8 cellular contexts compared by ENCODE assay signal in the genomic region with DNA sequence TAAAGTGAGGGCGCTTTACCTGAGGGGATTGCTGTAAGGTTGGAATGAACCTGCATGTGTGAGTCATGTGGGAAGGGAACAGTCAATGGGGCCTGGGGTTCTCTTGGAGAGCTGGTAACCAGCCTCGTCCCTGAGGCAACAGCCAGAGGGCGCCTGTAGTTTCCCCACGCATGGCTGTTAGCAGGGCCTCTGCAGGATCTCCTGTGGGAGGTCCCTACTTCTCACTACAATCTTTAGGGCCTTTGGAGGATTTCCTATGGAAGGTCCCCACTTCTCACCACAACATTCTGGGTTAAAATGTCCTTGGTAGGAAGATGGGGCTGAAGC. TPM values are rescaled to one million over a fixed set of nuclear protein-coding genes. Genes with fewer than 3 reads are reported as not detected.
DNase-seq lines count a peak whose midpoint lies in the region; ATAC-seq and TF ChIP-seq lines count a peak whose summit lies in the region.
"Not testable (repeated sequence)": the region's sequence is repeated elsewhere in the genome, so short reads cannot be mapped to it uniquely, and the experiment has no call there.

No MANE protein-coding gene starts in this region.

- intact Hi-C loops in CD14-positive monocyte (cut with micrococcal nuclease), result not testable (repeated sequence)

- peak; percentile 20 for ATAC-seq in HG03354 (IDR thresholded peaks at IDR 0.05; ENCODE audit: poor library complexity, severe bottlenecking, unreplicated experiment)
- ATAC-seq in memory B cell (ENCODE audit: low read depth), result not testable (repeated sequence)

- not testable (repeated sequence) for H3K4me1 Mint-ChIP-seq in CD14-positive monocyte, memory B cell
- peaks cover 17% of the 10 kb centered on the region for H3K4me1 Mint-ChIP-seq in activated naive CD8-positive, alpha-beta T cell treated with anti-CD3 and anti-CD28 coated beads for 36 hours

- DNase-seq in CD14-positive monocyte (ENCODE audit: low spot score); GM20000 (ENCODE audit: low spot score); memory B cell (ENCODE audit: low spot score in 2 of 2): not testable (repeated sequence)
- DNase-seq in RPMI8226 (peak; percentile 19), fibroblast of mammary gland (ENCODE audit: low read depth) (peak; percentile 14)
- peak; percentile 24 for DNase-seq in activated naive CD8-positive, alpha-beta T cell treated with anti-CD3 and anti-CD28 coated beads for 36 hours
- DNase-seq in stimulated activated CD4-positive, alpha-beta T cell treated with anti-CD3 and anti-CD28 coated beads, Interleukin-1b, Interleukin-23, amount 100 ng/mL, for 48 hours, result peak; percentile 30

- peak overlapping the region; percentile 37 to 39 for H3K4me3 Mint-ChIP-seq in CD14-positive monocyte
- peak overlapping the region; percentile 64 for H3K4me3 Mint-ChIP-seq in activated naive CD8-positive, alpha-beta T cell treated with anti-CD3 and anti-CD28 coated beads for 36 hours
- H3K4me3 Mint-ChIP-seq in memory B cell, result peak overlapping the region; percentile 49

- peak overlapping the region in 1 of 7 donors; percentile 46 for H3K27ac Mint-ChIP-seq in CD14-positive monocyte
- not testable (repeated sequence) for H3K27ac Mint-ChIP-seq in activated naive CD8-positive, alpha-beta T cell treated with anti-CD3 and anti-CD28 coated beads for 36 hours; memory B cell

- not testable (repeated sequence) for H3K36me3 Mint-ChIP-seq in CD14-positive monocyte; activated naive CD8-positive, alpha-beta T cell treated with anti-CD3 and anti-CD28 coated beads for 36 hours; memory B cell

- TF ChIP-seq CTCF in CD14-positive monocyte (IDR thresholded peaks at IDR 0.05) (peak; percentile 10), GM20000 (IDR thresholded peaks at IDR 0.05; ENCODE audit: extremely low read depth, missing control alignments) (peak; percentile 25)
- TF ChIP-seq CTCF in fibroblast of mammary gland (conservative IDR thresholded peaks at IDR 0.05; ENCODE audit: control insufficient read depth, insufficient read depth, low read depth, low read length), result not testable (repeated sequence)

- not testable (repeated sequence) for H3K4me3 ChIP-seq in fibroblast of mammary gland (ENCODE audit: control insufficient read depth, low read depth, low read length)

- H3K9me3 Mint-ChIP-seq in CD14-positive monocyte; activated naive CD8-positive, alpha-beta T cell treated with anti-CD3 and anti-CD28 coated beads for 36 hours; memory B cell: not testable (repeated sequence)

- H3K27me3 Mint-ChIP-seq in CD14-positive monocyte (ENCODE audit: low read depth in 3 of 3), result peaks cover 6 to 22% (median 18%) of the 10 kb centered on the region in 3 donors
- H3K27me3 Mint-ChIP-seq in activated naive CD8-positive, alpha-beta T cell treated with anti-CD3 and anti-CD28 coated beads for 36 hours; memory B cell: not testable (repeated sequence)

RNA-seq across cellular contexts. Expression of a gene that starts 19.5 kb away (rescaled TPM):
- 1 to 10 TPM in 1 of 2 donors, under 1 TPM in 1; 0.95 to 1.1 TPM for polyA plus RNA-seq in CD14-positive monocyte
- 10 to 100 TPM; 25.4 to 27.1 TPM for total RNA-seq in activated naive CD8-positive, alpha-beta T cell treated with anti-CD3 and anti-CD28 coated beads for 36 hours

RNA-seq across cellular contexts. Expression of a gene that starts 23.6 kb away (rescaled TPM):
- polyA plus RNA-seq in CD14-positive monocyte, result under 1 TPM; 0.44 to 0.94 TPM
- total RNA-seq in activated naive CD8-positive, alpha-beta T cell treated with anti-CD3 and anti-CD28 coated beads for 36 hours, result 10 to 100 TPM; 36.3 to 41.8 TPM
